ENCODE assay signal across 2 cellular contexts in the genomic region with DNA sequence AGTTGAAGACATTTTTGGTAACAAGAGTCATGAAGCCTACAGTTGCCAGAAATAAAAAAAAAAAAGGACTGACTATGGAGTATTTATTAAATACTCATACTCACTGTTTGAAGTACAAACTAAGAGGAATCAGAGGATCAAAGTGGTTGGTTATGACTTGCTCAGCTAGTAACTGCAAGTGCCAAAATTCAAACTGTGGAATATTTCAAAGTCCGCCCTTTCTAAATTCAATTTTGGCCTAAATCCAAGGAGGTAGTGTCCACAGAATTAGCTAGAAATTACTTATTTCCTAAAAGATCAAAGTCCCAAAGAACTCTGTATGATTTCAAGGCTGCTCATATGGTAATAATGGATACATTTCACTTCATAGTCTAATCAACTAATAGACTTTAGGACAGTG.
A peak's percentile ranks its signal among the peaks of the same experiment; 100 is the strongest.
TF ChIP-seq lines count a peak whose summit lies in the region.

No MANE protein-coding gene starts in this region.

TF ChIP-seq in liver, 16 proteins besides CTCF, POLR2A, EP300 and RAD21 (continued from another document):
- TF ChIP-seq, protein P1, sequence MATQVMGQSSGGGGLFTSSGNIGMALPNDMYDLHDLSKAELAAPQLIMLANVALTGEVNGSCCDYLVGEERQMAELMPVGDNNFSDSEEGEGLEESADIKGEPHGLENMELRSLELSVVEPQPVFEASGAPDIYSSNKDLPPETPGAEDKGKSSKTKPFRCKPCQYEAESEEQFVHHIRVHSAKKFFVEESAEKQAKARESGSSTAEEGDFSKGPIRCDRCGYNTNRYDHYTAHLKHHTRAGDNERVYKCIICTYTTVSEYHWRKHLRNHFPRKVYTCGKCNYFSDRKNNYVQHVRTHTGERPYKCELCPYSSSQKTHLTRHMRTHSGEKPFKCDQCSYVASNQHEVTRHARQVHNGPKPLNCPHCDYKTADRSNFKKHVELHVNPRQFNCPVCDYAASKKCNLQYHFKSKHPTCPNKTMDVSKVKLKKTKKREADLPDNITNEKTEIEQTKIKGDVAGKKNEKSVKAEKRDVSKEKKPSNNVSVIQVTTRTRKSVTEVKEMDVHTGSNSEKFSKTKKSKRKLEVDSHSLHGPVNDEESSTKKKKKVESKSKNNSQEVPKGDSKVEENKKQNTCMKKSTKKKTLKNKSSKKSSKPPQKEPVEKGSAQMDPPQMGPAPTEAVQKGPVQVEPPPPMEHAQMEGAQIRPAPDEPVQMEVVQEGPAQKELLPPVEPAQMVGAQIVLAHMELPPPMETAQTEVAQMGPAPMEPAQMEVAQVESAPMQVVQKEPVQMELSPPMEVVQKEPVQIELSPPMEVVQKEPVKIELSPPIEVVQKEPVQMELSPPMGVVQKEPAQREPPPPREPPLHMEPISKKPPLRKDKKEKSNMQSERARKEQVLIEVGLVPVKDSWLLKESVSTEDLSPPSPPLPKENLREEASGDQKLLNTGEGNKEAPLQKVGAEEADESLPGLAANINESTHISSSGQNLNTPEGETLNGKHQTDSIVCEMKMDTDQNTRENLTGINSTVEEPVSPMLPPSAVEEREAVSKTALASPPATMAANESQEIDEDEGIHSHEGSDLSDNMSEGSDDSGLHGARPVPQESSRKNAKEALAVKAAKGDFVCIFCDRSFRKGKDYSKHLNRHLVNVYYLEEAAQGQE (IDR thresholded peaks at IDR 0.05): peak; percentile 48
- TF ChIP-seq, protein P2, sequence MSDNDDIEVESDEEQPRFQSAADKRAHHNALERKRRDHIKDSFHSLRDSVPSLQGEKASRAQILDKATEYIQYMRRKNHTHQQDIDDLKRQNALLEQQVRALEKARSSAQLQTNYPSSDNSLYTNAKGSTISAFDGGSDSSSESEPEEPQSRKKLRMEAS (IDR thresholded peaks at IDR 0.05): peak; percentile 27
- peak; percentile 23 to 57 for TF ChIP-seq RXRA (IDR thresholded peaks at IDR 0.05)
- peak; percentile 43 for TF ChIP-seq TAF1 (conservative IDR thresholded peaks at IDR 0.05)
- TF ChIP-seq JUND (IDR thresholded peaks at IDR 0.05): peak; percentile 53 to 56
- TF ChIP-seq, protein P3, sequence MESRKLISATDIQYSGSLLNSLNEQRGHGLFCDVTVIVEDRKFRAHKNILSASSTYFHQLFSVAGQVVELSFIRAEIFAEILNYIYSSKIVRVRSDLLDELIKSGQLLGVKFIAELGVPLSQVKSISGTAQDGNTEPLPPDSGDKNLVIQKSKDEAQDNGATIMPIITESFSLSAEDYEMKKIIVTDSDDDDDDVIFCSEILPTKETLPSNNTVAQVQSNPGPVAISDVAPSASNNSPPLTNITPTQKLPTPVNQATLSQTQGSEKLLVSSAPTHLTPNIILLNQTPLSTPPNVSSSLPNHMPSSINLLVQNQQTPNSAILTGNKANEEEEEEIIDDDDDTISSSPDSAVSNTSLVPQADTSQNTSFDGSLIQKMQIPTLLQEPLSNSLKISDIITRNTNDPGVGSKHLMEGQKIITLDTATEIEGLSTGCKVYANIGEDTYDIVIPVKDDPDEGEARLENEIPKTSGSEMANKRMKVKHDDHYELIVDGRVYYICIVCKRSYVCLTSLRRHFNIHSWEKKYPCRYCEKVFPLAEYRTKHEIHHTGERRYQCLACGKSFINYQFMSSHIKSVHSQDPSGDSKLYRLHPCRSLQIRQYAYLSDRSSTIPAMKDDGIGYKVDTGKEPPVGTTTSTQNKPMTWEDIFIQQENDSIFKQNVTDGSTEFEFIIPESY (IDR thresholded peaks at IDR 0.05): peak; percentile 50
- TF ChIP-seq FOXA2 (IDR thresholded peaks at IDR 0.05): peak; percentile 34
- no peak for TF ChIP-seq EGR1 (IDR thresholded peaks at IDR 0.05; ENCODE audit: low read depth in 2 of 2)
- TF ChIP-seq GABPA (IDR thresholded peaks at IDR 0.05 in 1 of 2, conservative IDR thresholded peaks at IDR 0.05 in 1 of 2): no peak
- peak; percentile 93 to 95 for TF ChIP-seq HNF4A (conservative IDR thresholded peaks at IDR 0.05)
- no peak for TF ChIP-seq YY1 (IDR thresholded peaks at IDR 0.05)
- TF ChIP-seq, protein P4, sequence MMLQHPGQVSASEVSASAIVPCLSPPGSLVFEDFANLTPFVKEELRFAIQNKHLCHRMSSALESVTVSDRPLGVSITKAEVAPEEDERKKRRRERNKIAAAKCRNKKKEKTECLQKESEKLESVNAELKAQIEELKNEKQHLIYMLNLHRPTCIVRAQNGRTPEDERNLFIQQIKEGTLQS (IDR thresholded peaks at IDR 0.05): no peak
- no peak for TF ChIP-seq FOXA1 (IDR thresholded peaks at IDR 0.05)
- peak; percentile 63 for TF ChIP-seq SP1 (IDR thresholded peaks at IDR 0.05)

TF ChIP-seq in HepG2, 621 proteins besides CTCF, POLR2A, EP300 and RAD21:
- TF ChIP-seq, protein P5, sequence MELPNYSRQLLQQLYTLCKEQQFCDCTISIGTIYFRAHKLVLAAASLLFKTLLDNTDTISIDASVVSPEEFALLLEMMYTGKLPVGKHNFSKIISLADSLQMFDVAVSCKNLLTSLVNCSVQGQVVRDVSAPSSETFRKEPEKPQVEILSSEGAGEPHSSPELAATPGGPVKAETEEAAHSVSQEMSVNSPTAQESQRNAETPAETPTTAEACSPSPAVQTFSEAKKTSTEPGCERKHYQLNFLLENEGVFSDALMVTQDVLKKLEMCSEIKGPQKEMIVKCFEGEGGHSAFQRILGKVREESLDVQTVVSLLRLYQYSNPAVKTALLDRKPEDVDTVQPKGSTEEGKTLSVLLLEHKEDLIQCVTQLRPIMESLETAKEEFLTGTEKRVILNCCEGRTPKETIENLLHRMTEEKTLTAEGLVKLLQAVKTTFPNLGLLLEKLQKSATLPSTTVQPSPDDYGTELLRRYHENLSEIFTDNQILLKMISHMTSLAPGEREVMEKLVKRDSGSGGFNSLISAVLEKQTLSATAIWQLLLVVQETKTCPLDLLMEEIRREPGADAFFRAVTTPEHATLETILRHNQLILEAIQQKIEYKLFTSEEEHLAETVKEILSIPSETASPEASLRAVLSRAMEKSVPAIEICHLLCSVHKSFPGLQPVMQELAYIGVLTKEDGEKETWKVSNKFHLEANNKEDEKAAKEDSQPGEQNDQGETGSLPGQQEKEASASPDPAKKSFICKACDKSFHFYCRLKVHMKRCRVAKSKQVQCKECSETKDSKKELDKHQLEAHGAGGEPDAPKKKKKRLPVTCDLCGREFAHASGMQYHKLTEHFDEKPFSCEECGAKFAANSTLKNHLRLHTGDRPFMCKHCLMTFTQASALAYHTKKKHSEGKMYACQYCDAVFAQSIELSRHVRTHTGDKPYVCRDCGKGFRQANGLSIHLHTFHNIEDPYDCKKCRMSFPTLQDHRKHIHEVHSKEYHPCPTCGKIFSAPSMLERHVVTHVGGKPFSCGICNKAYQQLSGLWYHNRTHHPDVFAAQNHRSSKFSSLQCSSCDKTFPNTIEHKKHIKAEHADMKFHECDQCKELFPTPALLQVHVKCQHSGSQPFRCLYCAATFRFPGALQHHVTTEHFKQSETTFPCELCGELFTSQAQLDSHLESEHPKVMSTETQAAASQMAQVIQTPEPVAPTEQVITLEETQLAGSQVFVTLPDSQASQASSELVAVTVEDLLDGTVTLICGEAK (IDR thresholded peaks at IDR 0.05): no peak
- TF ChIP-seq, protein P5 (CRISPR knock-in tag; IDR thresholded peaks at IDR 0.05): no peak
- TF ChIP-seq ZNF101 (CRISPR knock-in tag; IDR thresholded peaks at IDR 0.05; ENCODE audit: borderline replicate concordance, low read depth) (no peak), ZNF367 (CRISPR knock-in tag; IDR thresholded peaks at IDR 0.05; ENCODE audit: borderline replicate concordance) (no peak), SCMH1 (CRISPR knock-in tag; IDR thresholded peaks at IDR 0.05; ENCODE audit: borderline replicate concordance) (no peak), ISX (CRISPR knock-in tag; conservative IDR thresholded peaks at IDR 0.05) (no peak)
